In the genomic region with DNA sequence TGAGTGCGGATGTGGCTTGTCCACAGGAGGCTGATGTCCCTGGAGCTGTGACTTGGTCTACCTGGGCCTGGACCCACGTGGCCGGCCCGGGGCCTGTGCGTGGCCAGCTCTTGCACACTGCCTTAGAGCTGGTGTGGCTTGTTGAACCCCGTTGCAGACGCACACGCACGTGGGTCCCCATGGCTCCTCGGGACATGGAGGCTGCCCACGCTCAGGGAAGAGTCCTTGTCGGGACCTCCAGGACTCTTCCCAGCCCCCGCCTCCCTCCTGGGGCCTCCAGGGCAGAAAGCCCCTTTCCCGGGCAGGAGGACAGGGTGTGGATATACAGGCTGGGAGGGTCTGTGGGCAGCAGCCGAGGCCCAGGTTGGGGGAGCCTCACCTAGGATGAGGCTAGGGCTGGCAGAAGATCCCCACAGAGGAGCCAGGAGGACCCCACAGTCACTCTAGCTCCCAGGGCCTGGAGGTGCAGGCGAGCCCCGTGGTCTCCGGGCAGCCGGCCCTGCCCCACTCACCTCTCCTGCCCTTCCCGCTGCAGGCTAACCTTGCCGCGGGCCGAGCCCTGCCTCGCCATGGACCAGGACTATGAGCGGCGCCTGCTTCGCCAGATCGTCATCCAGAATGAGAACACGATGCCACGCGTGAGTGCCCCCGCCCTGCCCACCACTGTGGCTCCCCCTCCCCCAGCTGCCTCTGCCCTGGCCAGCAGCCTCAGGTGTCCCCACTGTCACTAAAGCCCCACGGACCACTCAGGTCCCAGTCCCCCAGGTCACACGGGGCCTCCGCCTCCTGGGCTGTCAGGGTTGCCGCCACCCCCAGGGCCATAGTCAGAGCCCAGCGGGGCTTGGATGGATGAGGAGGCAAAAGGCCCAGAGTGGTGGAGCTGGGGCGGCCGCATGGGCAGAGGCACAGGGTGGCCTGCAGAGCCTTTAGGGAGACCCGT, we compare ENCODE assay signal across 3 cellular contexts.
TF ChIP-seq lines count a peak whose summit lies in the region.

No MANE protein-coding gene starts in this region.

TF ChIP-seq in HEK293, 187 proteins besides CTCF, POLR2A, EP300 and RAD21 (continues in another document):
- TF ChIP-seq ZNF777 (tag by site-specific recombination; IDR thresholded peaks at IDR 0.05; ENCODE audit: borderline replicate concordance) (no peak), ZNF175 (tag by site-specific recombination; IDR thresholded peaks at IDR 0.05) (no peak), ZNF658 (tag by site-specific recombination; IDR thresholded peaks at IDR 0.05) (no peak), ZNF146 (tag by site-specific recombination; IDR thresholded peaks at IDR 0.05) (no peak), HOXA7 (CRISPR knock-in tag; IDR thresholded peaks at IDR 0.05; ENCODE audit: borderline replicate concordance) (no peak), HOXC10 (CRISPR knock-in tag; IDR thresholded peaks at IDR 0.05) (no peak), ZBTB1 (tag by site-specific recombination; IDR thresholded peaks at IDR 0.05) (no peak), TRIM28 (IDR thresholded peaks at IDR 0.05; ENCODE audit: borderline replicate concordance, low read length) (no peak)
- TF ChIP-seq, protein P1, sequence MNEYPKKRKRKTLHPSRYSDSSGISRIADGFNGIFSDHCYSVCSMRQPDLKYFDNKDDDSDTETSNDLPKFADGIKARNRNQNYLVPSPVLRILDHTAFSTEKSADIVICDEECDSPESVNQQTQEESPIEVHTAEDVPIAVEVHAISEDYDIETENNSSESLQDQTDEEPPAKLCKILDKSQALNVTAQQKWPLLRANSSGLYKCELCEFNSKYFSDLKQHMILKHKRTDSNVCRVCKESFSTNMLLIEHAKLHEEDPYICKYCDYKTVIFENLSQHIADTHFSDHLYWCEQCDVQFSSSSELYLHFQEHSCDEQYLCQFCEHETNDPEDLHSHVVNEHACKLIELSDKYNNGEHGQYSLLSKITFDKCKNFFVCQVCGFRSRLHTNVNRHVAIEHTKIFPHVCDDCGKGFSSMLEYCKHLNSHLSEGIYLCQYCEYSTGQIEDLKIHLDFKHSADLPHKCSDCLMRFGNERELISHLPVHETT (tag by site-specific recombination; IDR thresholded peaks at IDR 0.05), result no peak
- TF ChIP-seq, protein P2, sequence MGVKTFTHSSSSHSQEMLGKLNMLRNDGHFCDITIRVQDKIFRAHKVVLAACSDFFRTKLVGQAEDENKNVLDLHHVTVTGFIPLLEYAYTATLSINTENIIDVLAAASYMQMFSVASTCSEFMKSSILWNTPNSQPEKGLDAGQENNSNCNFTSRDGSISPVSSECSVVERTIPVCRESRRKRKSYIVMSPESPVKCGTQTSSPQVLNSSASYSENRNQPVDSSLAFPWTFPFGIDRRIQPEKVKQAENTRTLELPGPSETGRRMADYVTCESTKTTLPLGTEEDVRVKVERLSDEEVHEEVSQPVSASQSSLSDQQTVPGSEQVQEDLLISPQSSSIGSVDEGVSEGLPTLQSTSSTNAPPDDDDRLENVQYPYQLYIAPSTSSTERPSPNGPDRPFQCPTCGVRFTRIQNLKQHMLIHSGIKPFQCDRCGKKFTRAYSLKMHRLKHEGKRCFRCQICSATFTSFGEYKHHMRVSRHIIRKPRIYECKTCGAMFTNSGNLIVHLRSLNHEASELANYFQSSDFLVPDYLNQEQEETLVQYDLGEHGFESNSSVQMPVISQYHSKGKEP (tag by site-specific recombination; IDR thresholded peaks at IDR 0.05), result no peak
- TF ChIP-seq, protein P3, sequence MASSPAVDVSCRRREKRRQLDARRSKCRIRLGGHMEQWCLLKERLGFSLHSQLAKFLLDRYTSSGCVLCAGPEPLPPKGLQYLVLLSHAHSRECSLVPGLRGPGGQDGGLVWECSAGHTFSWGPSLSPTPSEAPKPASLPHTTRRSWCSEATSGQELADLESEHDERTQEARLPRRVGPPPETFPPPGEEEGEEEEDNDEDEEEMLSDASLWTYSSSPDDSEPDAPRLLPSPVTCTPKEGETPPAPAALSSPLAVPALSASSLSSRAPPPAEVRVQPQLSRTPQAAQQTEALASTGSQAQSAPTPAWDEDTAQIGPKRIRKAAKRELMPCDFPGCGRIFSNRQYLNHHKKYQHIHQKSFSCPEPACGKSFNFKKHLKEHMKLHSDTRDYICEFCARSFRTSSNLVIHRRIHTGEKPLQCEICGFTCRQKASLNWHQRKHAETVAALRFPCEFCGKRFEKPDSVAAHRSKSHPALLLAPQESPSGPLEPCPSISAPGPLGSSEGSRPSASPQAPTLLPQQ (tag by site-specific recombination; IDR thresholded peaks at IDR 0.05), result no peak

TF ChIP-seq in WTC11, 78 proteins besides CTCF, POLR2A, EP300 and RAD21:
- TF ChIP-seq TCF7 (CRISPR knock-in tag; IDR thresholded peaks at IDR 0.05; ENCODE audit: low read depth) (0 out of 2 replicates have a peak, but pooled peaks have one; percentile 50), ZNF219 (CRISPR knock-in tag; IDR thresholded peaks at IDR 0.05; ENCODE audit: borderline replicate concordance) (no peak), ZNF396 (CRISPR knock-in tag; IDR thresholded peaks at IDR 0.05; ENCODE audit: borderline replicate concordance) (no peak), ESRRA (CRISPR knock-in tag; IDR thresholded peaks at IDR 0.05; ENCODE audit: borderline replicate concordance) (no peak), GTF2I (CRISPR knock-in tag; conservative IDR thresholded peaks at IDR 0.05) (no peak), GABPB1 (CRISPR knock-in tag; IDR thresholded peaks at IDR 0.05) (no peak), ZNF263 (CRISPR knock-in tag; IDR thresholded peaks at IDR 0.05; ENCODE audit: low read depth) (no peak)
- TF ChIP-seq, protein P4, sequence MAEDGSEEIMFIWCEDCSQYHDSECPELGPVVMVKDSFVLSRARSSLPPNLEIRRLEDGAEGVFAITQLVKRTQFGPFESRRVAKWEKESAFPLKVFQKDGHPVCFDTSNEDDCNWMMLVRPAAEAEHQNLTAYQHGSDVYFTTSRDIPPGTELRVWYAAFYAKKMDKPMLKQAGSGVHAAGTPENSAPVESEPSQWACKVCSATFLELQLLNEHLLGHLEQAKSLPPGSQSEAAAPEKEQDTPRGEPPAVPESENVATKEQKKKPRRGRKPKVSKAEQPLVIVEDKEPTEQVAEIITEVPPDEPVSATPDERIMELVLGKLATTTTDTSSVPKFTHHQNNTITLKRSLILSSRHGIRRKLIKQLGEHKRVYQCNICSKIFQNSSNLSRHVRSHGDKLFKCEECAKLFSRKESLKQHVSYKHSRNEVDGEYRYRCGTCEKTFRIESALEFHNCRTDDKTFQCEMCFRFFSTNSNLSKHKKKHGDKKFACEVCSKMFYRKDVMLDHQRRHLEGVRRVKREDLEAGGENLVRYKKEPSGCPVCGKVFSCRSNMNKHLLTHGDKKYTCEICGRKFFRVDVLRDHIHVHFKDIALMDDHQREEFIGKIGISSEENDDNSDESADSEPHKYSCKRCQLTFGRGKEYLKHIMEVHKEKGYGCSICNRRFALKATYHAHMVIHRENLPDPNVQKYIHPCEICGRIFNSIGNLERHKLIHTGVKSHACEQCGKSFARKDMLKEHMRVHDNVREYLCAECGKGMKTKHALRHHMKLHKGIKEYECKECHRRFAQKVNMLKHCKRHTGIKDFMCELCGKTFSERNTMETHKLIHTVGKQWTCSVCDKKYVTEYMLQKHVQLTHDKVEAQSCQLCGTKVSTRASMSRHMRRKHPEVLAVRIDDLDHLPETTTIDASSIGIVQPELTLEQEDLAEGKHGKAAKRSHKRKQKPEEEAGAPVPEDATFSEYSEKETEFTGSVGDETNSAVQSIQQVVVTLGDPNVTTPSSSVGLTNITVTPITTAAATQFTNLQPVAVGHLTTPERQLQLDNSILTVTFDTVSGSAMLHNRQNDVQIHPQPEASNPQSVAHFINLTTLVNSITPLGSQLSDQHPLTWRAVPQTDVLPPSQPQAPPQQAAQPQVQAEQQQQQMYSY (CRISPR knock-in tag; IDR thresholded peaks at IDR 0.05), result no peak

TF ChIP-seq in HepG2, 621 proteins besides CTCF, POLR2A, EP300 and RAD21:
- TF ChIP-seq RBFOX2 (IDR thresholded peaks at IDR 0.05; ENCODE audit: low read depth, low read length) (0 out of 2 replicates have a peak, but pooled peaks have one; percentile 17), ZNF768 (CRISPR knock-in tag; IDR thresholded peaks at IDR 0.05) (0 out of 2 replicates have a peak, but pooled peaks have one; percentile 2), FOXJ3 (CRISPR knock-in tag; IDR thresholded peaks at IDR 0.05; ENCODE audit: borderline replicate concordance) (no peak), GZF1 (CRISPR knock-in tag; IDR thresholded peaks at IDR 0.05) (no peak)
- TF ChIP-seq, protein P5, sequence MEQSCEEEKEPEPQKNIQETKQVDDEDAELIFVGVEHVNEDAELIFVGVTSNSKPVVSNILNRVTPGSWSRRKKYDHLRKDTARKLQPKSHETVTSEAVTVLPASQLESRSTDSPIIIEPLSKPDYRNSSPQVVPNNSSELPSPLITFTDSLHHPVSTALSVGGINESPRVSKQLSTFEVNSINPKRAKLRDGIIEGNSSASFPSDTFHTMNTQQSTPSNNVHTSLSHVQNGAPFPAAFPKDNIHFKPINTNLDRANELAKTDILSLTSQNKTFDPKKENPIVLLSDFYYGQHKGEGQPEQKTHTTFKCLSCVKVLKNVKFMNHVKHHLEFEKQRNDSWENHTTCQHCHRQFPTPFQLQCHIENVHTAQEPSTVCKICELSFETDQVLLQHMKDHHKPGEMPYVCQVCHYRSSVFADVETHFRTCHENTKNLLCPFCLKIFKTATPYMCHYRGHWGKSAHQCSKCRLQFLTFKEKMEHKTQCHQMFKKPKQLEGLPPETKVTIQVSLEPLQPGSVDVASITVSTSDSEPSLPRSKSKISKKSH (CRISPR knock-in tag; IDR thresholded peaks at IDR 0.05; ENCODE audit: borderline replicate concordance), result no peak
TF ChIP-seq in HepG2: peak in this region for 2.
